ENCODE assay signal across 21 cellular contexts in the genomic region with DNA sequence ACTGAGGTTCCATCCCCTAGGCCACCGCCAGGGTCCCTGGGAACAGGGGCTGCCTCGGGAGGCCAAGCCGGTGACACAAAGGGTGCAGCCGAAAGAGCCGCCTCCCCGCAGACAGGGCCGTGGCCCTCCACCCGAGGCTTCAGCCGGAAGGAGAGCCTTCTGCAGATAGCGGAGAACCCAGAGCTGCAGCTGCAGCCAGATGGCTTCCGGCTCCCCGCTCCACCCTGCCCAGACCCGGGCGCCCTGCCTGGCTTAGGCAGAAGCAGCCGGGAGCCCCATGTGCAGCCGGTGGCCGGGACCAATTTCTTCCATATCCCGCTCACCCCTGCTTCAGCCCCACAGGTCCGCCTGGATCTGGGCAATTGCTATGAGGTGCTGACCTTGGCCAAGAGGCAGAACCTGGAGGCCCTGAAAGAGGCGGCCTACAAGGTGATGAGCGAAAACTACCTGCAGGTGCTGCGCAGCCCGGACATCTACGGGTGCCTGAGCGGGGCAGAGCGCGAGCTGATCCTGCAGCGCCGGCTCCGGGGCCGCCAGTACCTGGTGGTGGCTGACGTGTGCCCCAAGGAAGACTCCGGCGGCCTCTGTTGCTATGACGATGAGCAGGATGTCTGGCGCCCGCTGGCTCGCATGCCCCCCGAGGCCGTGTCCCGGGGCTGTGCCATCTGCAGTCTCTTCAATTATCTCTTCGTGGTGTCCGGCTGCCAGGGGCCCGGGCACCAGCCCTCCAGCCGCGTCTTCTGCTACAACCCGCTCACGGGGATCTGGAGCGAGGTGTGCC. TPM values are rescaled to one million over a fixed set of nuclear protein-coding genes. Genes with fewer than 3 reads are reported as not detected.
DNase-seq lines count a peak whose midpoint lies in the region; ATAC-seq, FAIRE-seq and TF ChIP-seq lines count a peak whose summit lies in the region.
"Had no signal": no experiment of that assay in that cellular context is flagged by ENCODE, and none has a peak within 500 bp of the region (broad histone marks: within the 10 kb centered on the region; RNA-seq: fewer than 3 reads in every experiment).

No MANE protein-coding gene starts in this region.

- no peaks in the 10 kb centered on the region for H4K20me1 ChIP-seq in H1 (replicated peaks in 1 of 2; ENCODE audit: control insufficient read depth in 1 of 2, insufficient read depth in 2 of 2, low read length in 2 of 2)

- intact Hi-C loops in pancreas (cut with DNase I): no loop called here

- H3K36me3 ChIP-seq in HUES6 (ENCODE audit: control insufficient read depth, insufficient read depth, low read length) (peaks cover 14% of the 10 kb centered on the region), H1 (ENCODE audit: control insufficient read depth in 2 of 4, insufficient read depth in 4 of 4, low read length in 3 of 4) (peaks cover 5 to 29% (median 10%) of the 10 kb centered on the region in 4 experiments; a peak in 4 of 8 replicates), pancreas (no peaks in the 10 kb centered on the region)
- H3K36me3 ChIP-seq: upper lobe of right lung had no signal

- H2BK120ac ChIP-seq in H1 (replicated peaks; ENCODE audit: low read depth, low read length): peak overlapping the region; percentile 56

- no peak for TF ChIP-seq EP300 in H1 (IDR thresholded peaks at IDR 0.05; ENCODE audit: borderline replicate concordance in 1 of 2, low read depth in 2 of 2, low read length in 2 of 2)

- no peak for TF ChIP-seq RAD21 in H1 (IDR thresholded peaks at IDR 0.05 in 1 of 2, conservative IDR thresholded peaks at IDR 0.05 in 1 of 2; ENCODE audit: low read depth in 2 of 2, low read length in 2 of 2)

- 0 out of 2 replicates have a peak, but pooled peaks cover 6% of the 10 kb centered on the region for H3K79me1 ChIP-seq in H1 (ENCODE audit: low read depth, low read length)

- H3K23me2 ChIP-seq in H1 (ENCODE audit: low read depth, low read length): no peaks in the 10 kb centered on the region

- TF ChIP-seq POLR2A in H1 (IDR thresholded peaks at IDR 0.05; ENCODE audit: control extremely low read depth in 1 of 2, low read depth in 2 of 2, low read length in 2 of 2): no peak

- CTCF ChIA-PET in H1 (lab: Charles Lee; ENCODE audit: partially characterized antibody): interaction anchor here (0.8 to 2.1 kb wide), 5 partner anchors 11 to 182 kb away, joined by 3 to 6 read pairs (median 4); no protein-coding TSS in a partner anchor

- H3K4me1 ChIP-seq in HUES6 (ENCODE audit: control insufficient read depth, insufficient read depth, low read length) (peaks cover 38% of the 10 kb centered on the region), H1 (replicated peaks in 1 of 4; ENCODE audit: control insufficient read depth in 3 of 4, insufficient read depth in 4 of 4, low read length in 3 of 4) (peaks cover 10 to 22% (median 18%) of the 10 kb centered on the region in 4 experiments), pancreas (peaks cover 10 to 23% (median 18%) of the 10 kb centered on the region in 3 donors)

- H4K91ac ChIP-seq in H1 (replicated peaks; ENCODE audit: insufficient read length, low read length): peak overlapping the region; percentile 97

- H2BK5ac ChIP-seq in H1 (ENCODE audit: low read depth, low read length): peak overlapping the region; percentile 99

- peak overlapping the region; percentile 89; the same call in 1 of the 2 replicates for H2BK12ac ChIP-seq in H1 (ENCODE audit: low read depth, low read length)

- H3K9me3 ChIP-seq in HUES6 (ENCODE audit: control insufficient read depth, insufficient read depth, low read depth, low read length): no peaks in the 10 kb centered on the region; the same call in 1 of the 2 replicates
- peaks cover 0 to 34% of the 10 kb centered on the region in 2 experiments; a peak in 3 of 4 replicates for H3K9me3 ChIP-seq in H1 (ENCODE audit: insufficient read depth in 2 of 2, low read depth in 1 of 2, low read length in 1 of 2)
- no peaks in the 10 kb centered on the region for H3K9me3 ChIP-seq in pancreas
- H3K9me3 ChIP-seq: upper lobe of right lung had no signal

- H2BK15ac ChIP-seq in H1 (ENCODE audit: low read length): no peak overlapping the region; the same call in 1 of the 2 replicates

- peak overlapping the region; percentile 68 for H3K18ac ChIP-seq in H1 (ENCODE audit: extremely low read depth, low read length)

- no peak overlapping the region for H3K4ac ChIP-seq in H1 (replicated peaks; ENCODE audit: insufficient read length, low read depth, low read length)

- peak overlapping the region; percentile 91; the same call in 1 of the 2 replicates for H2BK20ac ChIP-seq in H1 (ENCODE audit: low read length)

- H4K5ac ChIP-seq in H1 (ENCODE audit: insufficient read length, low read depth, low read length): no peak overlapping the region

- H3K27ac ChIP-seq in HUES6 (ENCODE audit: low read depth, low read length): peak overlapping the region; percentile 82; the same call in 1 of the 2 replicates
- H3K27ac ChIP-seq in H1 (ENCODE audit: low read depth, low read length): no peak overlapping the region
- peak overlapping the region; percentile 69 to 84 (median 82) for H3K27ac ChIP-seq in pancreas

- in situ Hi-C loops in KBM-7 (cut with MboI; ENCODE audit: low pct_unique_long_range_greater_than_20kb, low sequenced_read_pairs): no loop called here

- peak overlapping the region; percentile 0; the same call in 1 of the 2 replicates for H4K8ac ChIP-seq in H1 (ENCODE audit: extremely low read depth, insufficient read depth, low read length)

- no peak for TF ChIP-seq CTCF in H1 (IDR thresholded peaks at IDR 0.05; ENCODE audit: control extremely low read depth in 1 of 3, insufficient read depth in 1 of 3, low read depth in 1 of 3, low read length in 3 of 3)
- no peak for TF ChIP-seq CTCF in pancreas (IDR thresholded peaks at IDR 0.05)

- H3K4me3 ChIP-seq in HUES6 (ENCODE audit: low read depth, low read length): peak overlapping the region; percentile 40; the same call in 1 of the 2 replicates
- H3K4me3 ChIP-seq in H1 (ENCODE audit: extremely low read depth in 1 of 4, insufficient read depth in 2 of 4, low read depth in 3 of 4, low read length in 4 of 4): 0 out of 8 replicates have a peak overlapping the region, but pooled peaks of 1 of the 4 experiments have one; percentile 29
- H3K4me3 ChIP-seq in pancreas: peak overlapping the region in 2 of 4 donors; percentile 26 to 35
- H3K4me3 ChIP-seq: upper lobe of right lung had no signal

- H2AFZ ChIP-seq in H1 (ENCODE audit: low read length): no peak overlapping the region

- H2AK5ac ChIP-seq in H1 (ENCODE audit: low read depth, low read length): peak overlapping the region; percentile 1; the same call in 1 of the 2 replicates

- no peak overlapping the region for H3K56ac ChIP-seq in H1 (replicated peaks; ENCODE audit: insufficient read length, low read depth, low read length)

- no peak overlapping the region for H3K23ac ChIP-seq in H1 (ENCODE audit: insufficient read length)

- FAIRE-seq in H1 (lab: Jason Lieb, UNC) (no peak), pancreas (lab: Jason Lieb, UNC) (no peak)
- FAIRE-seq: GM12891, keratinocyte had no signal

- H3K27me3 ChIP-seq in HUES6 (ENCODE audit: control insufficient read depth, insufficient read depth, low read length): no peaks in the 10 kb centered on the region
- H3K27me3 ChIP-seq in H1 (replicated peaks in 1 of 4; ENCODE audit: control insufficient read depth in 3 of 4, extremely low read depth in 1 of 4, insufficient read depth in 3 of 4, low read length in 3 of 4): no peaks in the 10 kb centered on the region; a peak in 1 of 7 replicates
- H3K27me3 ChIP-seq in pancreas: no peaks in the 10 kb centered on the region

- ATAC-seq in pancreas (no peak), HG02571 (IDR thresholded peaks at IDR 0.05; ENCODE audit: unreplicated experiment) (no peak), HG02678 (IDR thresholded peaks at IDR 0.05; ENCODE audit: unreplicated experiment) (no peak)
- ATAC-seq: activated naive CD4-positive, alpha-beta T cell treated with anti-CD3 and anti-CD28 coated beads, Interleukin-2, amount 50 U/mL, for 72 hours; activated T-helper 17 cell treated with anti-CD3 and anti-CD28 coated beads, Interleukin-2, amount 50 U/mL, for 72 hours had no signal

- no peak overlapping the region for H3K9ac ChIP-seq in HUES6 (ENCODE audit: low read length)
- no peak overlapping the region for H3K9ac ChIP-seq in H1 (replicated peaks in 1 of 4; ENCODE audit: extremely low read depth in 1 of 4, low read depth in 3 of 4, low read length in 3 of 4)

- peak overlapping the region in 1 of 2 experiments; percentile 39; a peak in 1 of 4 replicates for H3K4me2 ChIP-seq in H1 (ENCODE audit: insufficient read depth in 1 of 2, low read depth in 2 of 2, low read length in 2 of 2)

- peaks cover 0 to 4% of the 10 kb centered on the region in 2 experiments; a peak in 1 of 4 replicates for H3K79me2 ChIP-seq in H1 (ENCODE audit: control insufficient read depth in 1 of 2, insufficient read depth in 2 of 2, low read length in 2 of 2)

- peak; percentile 77 for DNase-seq in CMK (ENCODE audit: low read depth)
- DNase-seq in H1 (ENCODE audit: low read depth in 1 of 2, low spot score in 2 of 2): no peak
- DNase-seq in pancreas: peak in 3 of 6 donors; percentile 31 to 78 (median 64)
- no peak for DNase-seq in KBM-7
- DNase-seq in SK-N-DZ (ENCODE audit: low spot score): no peak
- DNase-seq: activated CD4-positive, alpha-beta T cell treated with anti-CD3 and anti-CD28 coated beads, Interleukin-2, amount 10 ng/mL, durations not matched to agents 24 days and 14 days; mammary epithelial cell; NCI-H226; OCI-M1; stimulated activated CD4-positive, alpha-beta T cell treated with anti-CD3 and anti-CD28 coated beads, Interleukin-12 subunit alpha, Interleukin-12 subunit beta, amount 100 ng/mL, for 4 hours; T-helper 1 cell; upper lobe of right lung had no signal

- no peak overlapping the region for H3K14ac ChIP-seq in H1 (ENCODE audit: insufficient read length)

- POLR2A ChIA-PET in H1 (lab: Charles Lee; ENCODE audit: partially characterized antibody): interaction anchor here (0.9 to 1.9 kb wide), 4 partner anchors 12 to 83 kb away, joined by 3 to 19 read pairs (median 3); no protein-coding TSS in a partner anchor

- WGBS in H1 (ENCODE audit: extremely low coverage in 1 of 2, insufficient coverage in 1 of 2, insufficient read length in 1 of 2, insufficient replicate concordance in 2 of 2, low coverage in 1 of 2, low lambda C conversion rate in 2 of 2, missing lambda C conversion rate in 1 of 2), 2 experiments: 95% methylated on average over 49 of the region's 49 CpGs; no CpG with 5 or more reads in 1 of the 2 experiments
- WGBS in pancreas, 2 donors: 80 to 91% methylated on average over 48 to 49 of the region's 49 CpGs

RNA-seq across cellular contexts. Expression of a gene that starts 1.4 kb away (rescaled TPM):
- 18.9 and 19.1 TPM in 2 replicates for total RNA-seq in H1 (2021; fragmentation: NEBNext Ultra II Directional; extraction: Animal tissue kit (Norgen Biotek cat#: 25700))
- polyA plus RNA-seq in H1 (2011; rRNA removed) (3.9 and 8.5 TPM in 2 replicates), pancreas (1 to 10 TPM; 1.9 to 3.0 TPM)
- polyA plus RNA-seq in H1 (2011; cell fraction: cytosol; rRNA removed): 6.8 TPM
- polyA plus RNA-seq in H1 (2011; cell fraction: nucleus; rRNA removed): 15.3 TPM
- polyA plus RNA-seq in H1 (2012, experiment 1 of 2): 7.8 to 11.5 TPM (median 10.0 TPM) in 4 replicates
- polyA plus RNA-seq in H1 (2012, experiment 2 of 2): 8.7 TPM
- polyA plus RNA-seq in H1 (2013, experiment 1 of 2): 17.9 TPM
- 18.2 TPM for polyA plus RNA-seq in H1 (2013, experiment 2 of 2)
- polyA minus RNA-seq in H1 (2011; rRNA and poly(A)+ RNA removed): 9.1 and 9.2 TPM in 2 replicates
- polyA minus RNA-seq in H1 (2011; cell fraction: cytosol; rRNA and poly(A)+ RNA removed): 11.3 TPM
- polyA minus RNA-seq in H1 (2011; cell fraction: nucleus; rRNA and poly(A)+ RNA removed): 21.2 TPM
- total RNA-seq in pancreas: 1 to 10 TPM; 2.6 to 3.7 (median 3.3) TPM
- polyA plus RNA-seq in SK-N-DZ (2014; cell fraction: cytosol; rRNA removed): not detected in 2 replicates
- polyA plus RNA-seq in SK-N-DZ (2014; cell fraction: nucleus; rRNA removed): not detected in 2 replicates
- total RNA-seq: activated CD4-positive, alpha-beta T cell treated with anti-CD3 and anti-CD28 coated beads, Interleukin-2, amount 10 ng/mL, durations not matched to agents 24 days and 14 days; activated naive CD4-positive, alpha-beta T cell treated with anti-CD3 and anti-CD28 coated beads, Interleukin-2, amount 50 U/mL, for 72 hours; activated T-helper 17 cell treated with anti-CD3 and anti-CD28 coated beads, Interleukin-2, amount 50 U/mL, for 72 hours; myocyte had no signal
- polyA plus RNA-seq: CD14-positive monocyte, keratinocyte, mammary epithelial cell had no signal
